ENCODE assay signal across 10 cellular contexts in the genomic region with DNA sequence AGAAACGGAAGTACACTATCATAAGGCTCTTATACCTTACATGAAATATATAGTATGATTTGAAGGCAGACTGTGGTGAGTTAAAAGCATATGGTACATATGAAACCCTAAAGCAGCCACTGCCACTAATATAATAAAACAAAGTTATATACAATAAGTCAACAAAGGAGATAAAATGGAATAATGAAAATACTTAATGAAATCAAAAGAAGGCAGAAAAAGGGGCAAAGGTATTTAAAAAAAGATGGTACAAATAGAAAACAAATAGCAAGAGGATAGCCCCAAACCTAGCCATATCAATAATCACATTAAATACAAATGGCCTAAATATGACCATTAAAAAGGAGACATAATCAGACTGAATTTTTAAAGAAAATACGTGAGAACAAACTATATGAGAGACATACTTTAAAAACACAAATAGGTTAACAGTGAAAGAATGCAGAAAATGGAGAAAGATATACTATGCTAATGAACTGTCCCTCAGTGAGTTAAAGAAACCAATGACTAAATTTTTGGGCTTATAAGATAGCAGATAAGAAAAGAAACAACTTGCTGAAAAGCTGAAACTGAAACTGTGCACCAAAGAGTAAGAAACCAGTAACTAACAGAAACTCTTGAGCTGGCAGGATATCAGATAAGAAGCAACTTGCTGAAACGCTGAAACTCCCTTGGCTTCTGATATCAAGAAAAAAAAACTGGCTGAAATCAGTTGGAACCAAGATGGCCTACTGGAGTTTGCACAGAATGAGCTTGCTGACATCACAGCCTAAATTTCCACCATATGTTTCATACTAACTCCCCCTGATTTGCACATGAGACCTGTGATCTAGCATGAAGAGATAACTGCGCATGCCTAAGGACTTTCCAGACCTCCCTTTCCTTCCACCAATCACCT. TPM values are rescaled to one million over a fixed set of nuclear protein-coding genes. Genes with fewer than 3 reads are reported as not detected.
DNase-seq lines count a peak whose midpoint lies in the region; ATAC-seq and TF ChIP-seq lines count a peak whose summit lies in the region.
"Had no signal": no experiment of that assay in that cellular context is flagged by ENCODE, and none has a peak within 500 bp of the region (broad histone marks: within the 10 kb centered on the region; RNA-seq: fewer than 3 reads in every experiment).

No MANE protein-coding gene starts in this region.

- H3K9me3 ChIP-seq in neural progenitor cell (ENCODE audit: low read depth) (no peaks in the 10 kb centered on the region), WERI-Rb-1 (ENCODE audit: severe bottlenecking) (peaks cover 10% of the 10 kb centered on the region)

- DNase-seq in SIG-M5 treated with dmso at 0.1 percent for 504 hours (lab: John Stamatoyannopoulos, UW; ENCODE audit: unreplicated experiment): peak; percentile 19
- no peak for DNase-seq in SIG-M5 (lab: John Stamatoyannopoulos, UW)
- no peak for DNase-seq in activated B cell treated with CpG ODN at 0.5 μM for 24 hours
- DNase-seq in neural progenitor cell (ENCODE audit: low spot score): no peak
- DNase-seq in NCI-H2196 (lab: John Stamatoyannopoulos, UW; ENCODE audit: unreplicated experiment): no peak
- no peak for DNase-seq in WERI-Rb-1
- DNase-seq in NCI-H146 treated with DMSO at 0.1 percent for 48 hours (lab: John Stamatoyannopoulos, UW; ENCODE audit: unreplicated experiment): no peak

- H3K4me3 Mint-ChIP-seq in activated B cell treated with CpG ODN at 0.5 μM for 24 hours: no peak overlapping the region
- H3K4me3 Mint-ChIP-seq in neural progenitor cell: no peak overlapping the region
- H3K4me3 Mint-ChIP-seq: dendritic cell treated with granulocyte-macrophage colony-stimulating factor and Interleukin-4, amounts not matched to agents 40 ng/mL and 50 ng/mL, for 4 days had no signal

- intact Hi-C loops in activated B cell treated with CpG ODN at 0.5 μM for 24 hours (cut with micrococcal nuclease): loop anchor here (2.0 to 10.0 kb wide), 3 partner anchors 16 to 48 kb away; a partner anchor contains a TSS

- POLR2A ChIA-PET in activated B cell treated with CpG ODN at 0.5 μM for 24 hours (lab: Charles Lee): interaction anchor here (0.6 to 1.2 kb wide), 2 partner anchors 24 to 92 kb away, joined by 3 to 5 read pairs; no protein-coding TSS in a partner anchor

- H3K27me3 ChIP-seq in neural progenitor cell (no peaks in the 10 kb centered on the region), WERI-Rb-1 (ENCODE audit: insufficient read depth, low read depth, severe bottlenecking) (peaks cover 99% of the 10 kb centered on the region)

- H3K27me3 Mint-ChIP-seq in activated B cell treated with CpG ODN at 0.5 μM for 24 hours: no peaks in the 10 kb centered on the region
- peaks cover 3% of the 10 kb centered on the region for H3K27me3 Mint-ChIP-seq in neural progenitor cell (ENCODE audit: insufficient read depth, low read depth)

- no peak overlapping the region for H3K27ac ChIP-seq in neural progenitor cell
- no peak overlapping the region for H3K27ac ChIP-seq in WERI-Rb-1
- H3K27ac ChIP-seq: SK-N-MC had no signal

- H3K9me3 Mint-ChIP-seq in activated B cell treated with CpG ODN at 0.5 μM for 24 hours (peaks cover 4% of the 10 kb centered on the region), neural progenitor cell (peaks cover 5% of the 10 kb centered on the region)

- no peaks in the 10 kb centered on the region for H3K79me2 ChIP-seq in neural progenitor cell (ENCODE audit: low read depth)

- H3K4me1 ChIP-seq in neural progenitor cell: no peaks in the 10 kb centered on the region

- TF ChIP-seq CTCF in activated B cell treated with CpG ODN at 0.5 μM for 24 hours (IDR thresholded peaks at IDR 0.05): no peak
- no peak for TF ChIP-seq CTCF in neural progenitor cell (IDR thresholded peaks at IDR 0.05)
- no peak for TF ChIP-seq CTCF in WERI-Rb-1 (IDR thresholded peaks at IDR 0.05; ENCODE audit: low read depth, low read length)

- H3K36me3 Mint-ChIP-seq in activated B cell treated with CpG ODN at 0.5 μM for 24 hours (ENCODE audit: low read depth): no peaks in the 10 kb centered on the region
- no peaks in the 10 kb centered on the region for H3K36me3 Mint-ChIP-seq in neural progenitor cell

- peak overlapping the region; percentile 78 for H3K27ac Mint-ChIP-seq in activated B cell treated with CpG ODN at 0.5 μM for 24 hours
- H3K27ac Mint-ChIP-seq in neural progenitor cell: no peak overlapping the region
- H3K27ac Mint-ChIP-seq: dendritic cell treated with granulocyte-macrophage colony-stimulating factor and Interleukin-4, amounts not matched to agents 40 ng/mL and 50 ng/mL, for 4 days had no signal

- peak; percentile 52 for ATAC-seq in HG02885 (IDR thresholded peaks at IDR 0.05; ENCODE audit: poor library complexity, unreplicated experiment)
- ATAC-seq in activated B cell treated with CpG ODN at 0.5 μM for 24 hours (ENCODE audit: low read depth): peak; percentile 33

- H3K4me3 ChIP-seq in neural progenitor cell: no peak overlapping the region
- H3K4me3 ChIP-seq in WERI-Rb-1 (ENCODE audit: low read depth, low read length): no peak overlapping the region
- H3K4me3 ChIP-seq: SK-N-MC had no signal

- peaks cover 50% of the 10 kb centered on the region for H3K4me1 Mint-ChIP-seq in activated B cell treated with CpG ODN at 0.5 μM for 24 hours
- no peaks in the 10 kb centered on the region for H3K4me1 Mint-ChIP-seq in neural progenitor cell

- no peak overlapping the region for H3K9ac ChIP-seq in neural progenitor cell

- peak overlapping the region; percentile 51 for H2AFZ ChIP-seq in neural progenitor cell (replicated peaks)

- no peaks in the 10 kb centered on the region for H3K36me3 ChIP-seq in neural progenitor cell
- H3K36me3 ChIP-seq in WERI-Rb-1: no peaks in the 10 kb centered on the region

- H3K4me2 ChIP-seq in neural progenitor cell: no peak overlapping the region

- CTCF ChIA-PET in activated B cell treated with CpG ODN at 0.5 μM for 24 hours (lab: Charles Lee): interaction anchor here (0.6 to 1.5 kb wide), 7 partner anchors 13 to 186 kb away, joined by 3 to 6 read pairs (median 3); no protein-coding TSS in a partner anchor

- H4K20me1 ChIP-seq in neural progenitor cell (ENCODE audit: low read depth): no peaks in the 10 kb centered on the region

- no peaks in the 10 kb centered on the region for H3F3A ChIP-seq in neural progenitor cell (ENCODE audit: low read depth)

RNA-seq across cellular contexts. Expression of a gene that starts 44.3 kb away (rescaled TPM):
- total RNA-seq in activated B cell treated with CpG ODN at 0.5 μM for 24 hours (2.8 and 3.4 TPM in 2 replicates), neural progenitor cell (ENCODE audit: low replicate concordance) (not detected in 2 replicates)

RNA-seq across cellular contexts. Expression of a gene that starts 46.1 kb away (rescaled TPM):
- total RNA-seq in activated B cell treated with CpG ODN at 0.5 μM for 24 hours (not detected in 2 replicates), neural progenitor cell (ENCODE audit: low replicate concordance) (not detected in 2 replicates)

RNA-seq across cellular contexts. Expression of a gene that starts 48.8 kb away (rescaled TPM):
- total RNA-seq in activated B cell treated with CpG ODN at 0.5 μM for 24 hours (not detected in 2 replicates), neural progenitor cell (ENCODE audit: low replicate concordance) (not detected in 2 replicates)
